ENCODE assay signal across 1 cellular context in the genomic region with DNA sequence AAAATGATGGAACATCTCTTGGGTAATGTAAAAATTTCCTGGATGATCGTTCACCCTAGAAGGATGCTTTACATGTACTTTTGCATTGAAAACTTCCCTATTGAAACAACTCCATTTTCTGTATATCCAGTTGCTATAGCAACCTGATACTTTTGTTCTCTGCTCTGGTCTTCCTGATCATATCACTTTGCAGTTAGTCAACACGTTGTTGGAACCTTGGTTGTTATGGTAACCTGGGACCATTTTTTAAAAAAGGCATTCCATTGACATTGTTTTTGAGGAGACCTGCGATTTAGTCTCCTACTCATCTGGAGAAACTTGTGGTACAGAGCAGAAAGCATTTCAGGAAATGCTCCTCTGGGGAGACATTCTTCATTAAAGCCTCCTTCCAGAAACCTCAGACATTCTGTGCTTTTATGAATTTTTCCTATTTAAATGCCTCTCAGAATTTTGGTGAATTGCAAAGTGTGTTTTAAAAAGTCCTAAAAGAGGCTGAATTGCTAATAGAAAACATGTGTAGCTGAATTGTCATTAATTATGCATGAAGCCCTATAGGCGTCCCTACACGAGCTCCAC.
TF ChIP-seq lines count a peak whose summit lies in the region.

No MANE protein-coding gene starts in this region.

TF ChIP-seq in WTC11, 78 proteins besides CTCF, POLR2A, EP300 and RAD21 (continued from another document):
- TF ChIP-seq ZNF671 (CRISPR knock-in tag; IDR thresholded peaks at IDR 0.05) (no peak), ETV6 (CRISPR knock-in tag; IDR thresholded peaks at IDR 0.05) (no peak), RORB (CRISPR knock-in tag; IDR thresholded peaks at IDR 0.05) (no peak), IRF2 (CRISPR knock-in tag; IDR thresholded peaks at IDR 0.05; ENCODE audit: borderline replicate concordance, low read depth) (no peak), ZNF423 (CRISPR knock-in tag; IDR thresholded peaks at IDR 0.05) (no peak), TEAD1 (CRISPR knock-in tag; IDR thresholded peaks at IDR 0.05) (no peak), ZNF232 (CRISPR knock-in tag; IDR thresholded peaks at IDR 0.05) (no peak), ZNF416 (CRISPR knock-in tag; IDR thresholded peaks at IDR 0.05) (no peak), MXD4 (CRISPR knock-in tag; IDR thresholded peaks at IDR 0.05; ENCODE audit: borderline replicate concordance) (no peak), KAT7 (CRISPR knock-in tag; IDR thresholded peaks at IDR 0.05; ENCODE audit: borderline replicate concordance) (no peak), HMGA2 (CRISPR knock-in tag; IDR thresholded peaks at IDR 0.05) (no peak; the same call in 1 of the 2 replicates), TP53 (CRISPR knock-in tag; IDR thresholded peaks at IDR 0.05) (no peak), ELF4 (CRISPR knock-in tag; IDR thresholded peaks at IDR 0.05; ENCODE audit: low read depth) (no peak), ZNF219 (CRISPR knock-in tag; IDR thresholded peaks at IDR 0.05; ENCODE audit: borderline replicate concordance) (no peak), NR3C1 (CRISPR knock-in tag; conservative IDR thresholded peaks at IDR 0.05; ENCODE audit: low read depth) (no peak)
- TF ChIP-seq, protein P1, sequence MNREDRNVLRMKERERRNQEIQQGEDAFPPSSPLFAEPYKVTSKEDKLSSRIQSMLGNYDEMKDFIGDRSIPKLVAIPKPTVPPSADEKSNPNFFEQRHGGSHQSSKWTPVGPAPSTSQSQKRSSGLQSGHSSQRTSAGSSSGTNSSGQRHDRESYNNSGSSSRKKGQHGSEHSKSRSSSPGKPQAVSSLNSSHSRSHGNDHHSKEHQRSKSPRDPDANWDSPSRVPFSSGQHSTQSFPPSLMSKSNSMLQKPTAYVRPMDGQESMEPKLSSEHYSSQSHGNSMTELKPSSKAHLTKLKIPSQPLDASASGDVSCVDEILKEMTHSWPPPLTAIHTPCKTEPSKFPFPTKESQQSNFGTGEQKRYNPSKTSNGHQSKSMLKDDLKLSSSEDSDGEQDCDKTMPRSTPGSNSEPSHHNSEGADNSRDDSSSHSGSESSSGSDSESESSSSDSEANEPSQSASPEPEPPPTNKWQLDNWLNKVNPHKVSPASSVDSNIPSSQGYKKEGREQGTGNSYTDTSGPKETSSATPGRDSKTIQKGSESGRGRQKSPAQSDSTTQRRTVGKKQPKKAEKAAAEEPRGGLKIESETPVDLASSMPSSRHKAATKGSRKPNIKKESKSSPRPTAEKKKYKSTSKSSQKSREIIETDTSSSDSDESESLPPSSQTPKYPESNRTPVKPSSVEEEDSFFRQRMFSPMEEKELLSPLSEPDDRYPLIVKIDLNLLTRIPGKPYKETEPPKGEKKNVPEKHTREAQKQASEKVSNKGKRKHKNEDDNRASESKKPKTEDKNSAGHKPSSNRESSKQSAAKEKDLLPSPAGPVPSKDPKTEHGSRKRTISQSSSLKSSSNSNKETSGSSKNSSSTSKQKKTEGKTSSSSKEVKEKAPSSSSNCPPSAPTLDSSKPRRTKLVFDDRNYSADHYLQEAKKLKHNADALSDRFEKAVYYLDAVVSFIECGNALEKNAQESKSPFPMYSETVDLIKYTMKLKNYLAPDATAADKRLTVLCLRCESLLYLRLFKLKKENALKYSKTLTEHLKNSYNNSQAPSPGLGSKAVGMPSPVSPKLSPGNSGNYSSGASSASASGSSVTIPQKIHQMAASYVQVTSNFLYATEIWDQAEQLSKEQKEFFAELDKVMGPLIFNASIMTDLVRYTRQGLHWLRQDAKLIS (CRISPR knock-in tag; IDR thresholded peaks at IDR 0.05; ENCODE audit: borderline replicate concordance), result no peak
- TF ChIP-seq, protein P2, sequence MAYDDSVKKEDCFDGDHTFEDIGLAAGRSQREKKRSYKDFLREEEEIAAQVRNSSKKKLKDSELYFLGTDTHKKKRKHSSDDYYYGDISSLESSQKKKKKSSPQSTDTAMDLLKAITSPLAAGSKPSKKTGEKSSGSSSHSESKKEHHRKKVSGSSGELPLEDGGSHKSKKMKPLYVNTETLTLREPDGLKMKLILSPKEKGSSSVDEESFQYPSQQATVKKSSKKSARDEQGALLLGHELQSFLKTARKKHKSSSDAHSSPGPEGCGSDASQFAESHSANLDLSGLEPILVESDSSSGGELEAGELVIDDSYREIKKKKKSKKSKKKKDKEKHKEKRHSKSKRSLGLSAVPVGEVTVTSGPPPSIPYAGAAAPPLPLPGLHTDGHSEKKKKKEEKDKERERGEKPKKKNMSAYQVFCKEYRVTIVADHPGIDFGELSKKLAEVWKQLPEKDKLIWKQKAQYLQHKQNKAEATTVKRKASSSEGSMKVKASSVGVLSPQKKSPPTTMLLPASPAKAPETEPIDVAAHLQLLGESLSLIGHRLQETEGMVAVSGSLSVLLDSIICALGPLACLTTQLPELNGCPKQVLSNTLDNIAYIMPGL (CRISPR knock-in tag; IDR thresholded peaks at IDR 0.05), result no peak
- TF ChIP-seq, protein P3, sequence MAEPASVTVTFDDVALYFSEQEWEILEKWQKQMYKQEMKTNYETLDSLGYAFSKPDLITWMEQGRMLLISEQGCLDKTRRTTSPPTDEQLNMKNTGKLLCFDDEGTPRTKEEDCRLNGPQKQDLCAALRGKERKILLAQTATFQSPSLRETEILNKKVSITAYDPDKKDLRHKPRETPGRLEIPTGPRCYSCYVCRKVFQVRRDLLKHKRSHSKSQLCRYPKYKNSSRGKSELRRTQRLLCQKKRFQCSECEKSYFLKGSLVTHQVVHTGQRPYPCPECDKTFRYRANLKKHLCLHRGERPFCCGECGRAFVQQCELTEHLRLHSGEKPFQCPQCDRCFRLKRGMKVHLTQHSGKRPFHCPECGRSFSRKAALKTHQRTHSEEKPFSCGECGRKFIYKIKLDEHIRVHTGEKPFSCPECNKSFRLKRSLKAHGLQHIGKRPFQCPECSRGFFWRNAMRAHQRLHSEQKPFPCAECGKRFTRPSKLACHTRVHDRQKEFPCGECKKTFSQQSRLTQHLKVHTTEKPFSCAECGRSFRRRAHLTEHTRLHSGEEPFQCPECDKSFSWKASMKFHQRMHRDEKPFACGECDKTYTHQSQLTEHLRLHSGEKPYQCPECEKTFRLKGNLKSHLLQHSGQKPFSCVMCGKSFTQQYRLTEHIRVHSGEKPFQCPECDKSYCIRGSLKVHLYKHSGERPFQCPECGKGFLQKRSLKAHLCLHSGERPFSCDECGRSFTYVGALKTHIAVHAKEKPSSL (CRISPR knock-in tag; conservative IDR thresholded peaks at IDR 0.05), result no peak
- TF ChIP-seq, protein P4, sequence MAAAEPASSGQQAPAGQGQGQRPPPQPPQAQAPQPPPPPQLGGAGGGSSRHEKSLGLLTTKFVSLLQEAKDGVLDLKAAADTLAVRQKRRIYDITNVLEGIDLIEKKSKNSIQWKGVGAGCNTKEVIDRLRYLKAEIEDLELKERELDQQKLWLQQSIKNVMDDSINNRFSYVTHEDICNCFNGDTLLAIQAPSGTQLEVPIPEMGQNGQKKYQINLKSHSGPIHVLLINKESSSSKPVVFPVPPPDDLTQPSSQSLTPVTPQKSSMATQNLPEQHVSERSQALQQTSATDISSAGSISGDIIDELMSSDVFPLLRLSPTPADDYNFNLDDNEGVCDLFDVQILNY (CRISPR knock-in tag; IDR thresholded peaks at IDR 0.05), result no peak
